ENCODE assay signal across 2 cellular contexts in genomic region chr19:34480491-34480890, GRCh38.
TF ChIP-seq lines count a peak whose summit lies in the region.

No MANE protein-coding gene starts in this region.

TF ChIP-seq in HCT116, 20 proteins besides CTCF, POLR2A, EP300 and RAD21:
- TF ChIP-seq EGR1 (IDR thresholded peaks at IDR 0.05; ENCODE audit: low read depth) (no peak), SIN3A (IDR thresholded peaks at IDR 0.05; ENCODE audit: low read depth) (no peak), SRF (IDR thresholded peaks at IDR 0.05; ENCODE audit: low read depth) (no peak), TCF7L2 (IDR thresholded peaks at IDR 0.05; ENCODE audit: borderline replicate concordance, extremely low read depth, insufficient read depth, insufficient read length) (no peak), CBX3 (IDR thresholded peaks at IDR 0.05; ENCODE audit: low read depth) (no peak), CEBPB (IDR thresholded peaks at IDR 0.05; ENCODE audit: low read depth) (no peak), MAX (IDR thresholded peaks at IDR 0.05) (no peak), ZBTB33 (IDR thresholded peaks at IDR 0.05; ENCODE audit: extremely low read depth, insufficient replicate concordance, low read length) (no peak), SP1 (IDR thresholded peaks at IDR 0.05; ENCODE audit: low read depth) (no peak), ZNF274 (IDR thresholded peaks at IDR 0.05; ENCODE audit: low read depth, low read length) (no peak), FOSL1 (IDR thresholded peaks at IDR 0.05; ENCODE audit: low read depth) (no peak), ZFX (IDR thresholded peaks at IDR 0.05) (no peak), YY1 (IDR thresholded peaks at IDR 0.05; ENCODE audit: extremely low read depth, insufficient replicate concordance, low read depth, low read length) (no peak), ELF1 (IDR thresholded peaks at IDR 0.05; ENCODE audit: borderline replicate concordance, low read depth) (no peak)

TF ChIP-seq in H1, 55 proteins besides CTCF, POLR2A, EP300 and RAD21:
- no peak for TF ChIP-seq CHD7 (IDR thresholded peaks at IDR 0.05; ENCODE audit: insufficient replicate concordance, low read length)
- TF ChIP-seq JUND (IDR thresholded peaks at IDR 0.05; ENCODE audit: low read length), result no peak
- no peak for TF ChIP-seq EZH2 (IDR thresholded peaks at IDR 0.05; ENCODE audit: low read depth, low read length, severe bottlenecking)
- no peak for TF ChIP-seq JUN (IDR thresholded peaks at IDR 0.05; ENCODE audit: low read depth, low read length)
- no peak for TF ChIP-seq TAF7 (optimal IDR thresholded peaks at IDR 0.05; ENCODE audit: borderline replicate concordance, low read depth, low read length)
- TF ChIP-seq SAP30 (IDR thresholded peaks at IDR 0.05; ENCODE audit: insufficient read depth, insufficient replicate concordance, low read length), result no peak
- no peak for TF ChIP-seq CTBP2 (IDR thresholded peaks at IDR 0.05; ENCODE audit: borderline replicate concordance, insufficient read depth, insufficient read length, low read length)
- TF ChIP-seq NANOG (IDR thresholded peaks at IDR 0.05; ENCODE audit: insufficient read depth, low read depth, low read length, poor library complexity, severe bottlenecking), result no peak
- TF ChIP-seq BCL11A (IDR thresholded peaks at IDR 0.05; ENCODE audit: low read depth in 2 of 2, low read length in 2 of 2), result no peak
- no peak for TF ChIP-seq HDAC2 (IDR thresholded peaks at IDR 0.05; ENCODE audit: borderline replicate concordance in 1 of 2, low read depth in 2 of 2, low read length in 2 of 2)
- no peak for TF ChIP-seq SIRT6 (IDR thresholded peaks at IDR 0.05; ENCODE audit: low read length)
- TF ChIP-seq SIN3A (conservative IDR thresholded peaks at IDR 0.05 in 1 of 2, IDR thresholded peaks at IDR 0.05 in 1 of 2; ENCODE audit: low read depth in 1 of 2, low read length in 2 of 2), result no peak
- no peak for TF ChIP-seq BRCA1 (IDR thresholded peaks at IDR 0.05; ENCODE audit: low read depth, low read length)
- TF ChIP-seq SIX5 (IDR thresholded peaks at IDR 0.05; ENCODE audit: low read depth, low read length), result no peak
- TF ChIP-seq ATF3 (IDR thresholded peaks at IDR 0.05; ENCODE audit: insufficient read depth, low read depth, low read length), result no peak
- no peak for TF ChIP-seq SUZ12 (IDR thresholded peaks at IDR 0.05; ENCODE audit: low read length)
- TF ChIP-seq ATF2 (IDR thresholded peaks at IDR 0.05; ENCODE audit: low read length), result no peak
- TF ChIP-seq SRF (IDR thresholded peaks at IDR 0.05; ENCODE audit: low read depth, low read length), result no peak
- TF ChIP-seq CHD1 (IDR thresholded peaks at IDR 0.05; ENCODE audit: low read depth, low read length), result no peak
